ENCODE assay signal across 35 cellular contexts in the genomic region with DNA sequence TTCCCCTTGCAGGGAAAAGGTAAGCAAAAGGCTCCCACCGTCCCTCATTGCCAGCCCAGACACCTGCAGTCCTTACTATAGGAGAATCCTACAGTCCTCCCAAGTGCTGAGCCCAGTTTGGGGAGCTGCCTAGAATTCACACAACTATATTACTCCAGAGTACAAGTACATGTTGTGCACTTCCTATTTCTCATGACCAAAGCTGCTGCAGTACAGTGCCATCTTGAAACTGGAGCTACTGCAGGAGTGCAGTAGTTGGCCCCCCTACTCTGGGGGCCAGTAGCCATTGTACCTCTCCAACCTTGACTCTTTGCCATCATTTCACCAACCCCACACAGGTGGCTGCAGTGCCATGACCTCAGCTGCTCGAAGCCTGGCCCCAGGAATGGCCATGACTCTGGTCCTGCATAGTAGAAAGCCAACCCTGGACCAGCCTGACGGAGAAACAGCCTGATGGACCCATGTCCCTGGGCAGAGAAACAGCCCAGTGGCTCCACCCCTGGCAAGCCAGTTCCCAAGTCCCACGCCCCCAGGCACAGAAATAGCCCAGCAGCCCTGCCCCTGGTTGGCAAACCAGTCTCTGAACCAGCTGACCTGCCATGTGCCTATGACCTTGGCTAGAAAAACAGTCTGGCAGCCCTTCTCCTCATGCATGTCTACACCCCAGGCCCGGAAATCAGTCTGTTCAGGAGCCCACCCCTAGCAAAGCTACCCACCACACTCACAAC.
"Had no signal": no experiment of that assay in that cellular context is flagged by ENCODE, and none has a peak within 500 bp of the region (broad histone marks: within the 10 kb centered on the region; RNA-seq: fewer than 3 reads in every experiment).

No MANE protein-coding gene starts in this region.

- H3K9me3 ChIP-seq: MG63 had no signal

- DNase-seq: Karpas-422, Kasumi-1, KBM-7, KG1, MG63, MM.1S, MV-4-11, NCI-H1048, NCI-H1092, NCI-H1092 treated with DMSO at 0.1 percent for 48 hours, NCI-H1105, NCI-H1105 treated with DMSO at 0.1 percent for 48 hours, NCI-H1417, NCI-H1417 treated with DMSO at 0.1 percent for 48 hours, NCI-H1436, NCI-H1436 treated with DMSO at 0.1 percent for 48 hours, NCI-H146, NCI-H1694, NCI-H1694 treated with DMSO at 0.1 percent for 48 hours, NCI-H187, NCI-H187 treated with DMSO at 0.1 percent for 48 hours, NCI-H1930, NCI-H2029, NCI-H2029 treated with DMSO at 0.1 percent for 48 hours, NCI-H2081, NCI-H2081 treated with DMSO at 0.1 percent for 48 hours, NCI-H2107, NCI-H2171, NCI-H2171 treated with DMSO at 0.1 percent for 48 hours, NCI-H2227 treated with DMSO at 0.1 percent for 48 hours, NCI-H226, NCI-H345, NCI-H446, NCI-H510A had no signal

- H3K36me3 ChIP-seq: MG63 had no signal

- H3K27me3 ChIP-seq: MG63 had no signal

- H3K4me3 ChIP-seq: MG63 had no signal

- H3K27ac ChIP-seq: KMS-11 had no signal
